17 cellular contexts compared by ENCODE assay signal in the genomic region with DNA sequence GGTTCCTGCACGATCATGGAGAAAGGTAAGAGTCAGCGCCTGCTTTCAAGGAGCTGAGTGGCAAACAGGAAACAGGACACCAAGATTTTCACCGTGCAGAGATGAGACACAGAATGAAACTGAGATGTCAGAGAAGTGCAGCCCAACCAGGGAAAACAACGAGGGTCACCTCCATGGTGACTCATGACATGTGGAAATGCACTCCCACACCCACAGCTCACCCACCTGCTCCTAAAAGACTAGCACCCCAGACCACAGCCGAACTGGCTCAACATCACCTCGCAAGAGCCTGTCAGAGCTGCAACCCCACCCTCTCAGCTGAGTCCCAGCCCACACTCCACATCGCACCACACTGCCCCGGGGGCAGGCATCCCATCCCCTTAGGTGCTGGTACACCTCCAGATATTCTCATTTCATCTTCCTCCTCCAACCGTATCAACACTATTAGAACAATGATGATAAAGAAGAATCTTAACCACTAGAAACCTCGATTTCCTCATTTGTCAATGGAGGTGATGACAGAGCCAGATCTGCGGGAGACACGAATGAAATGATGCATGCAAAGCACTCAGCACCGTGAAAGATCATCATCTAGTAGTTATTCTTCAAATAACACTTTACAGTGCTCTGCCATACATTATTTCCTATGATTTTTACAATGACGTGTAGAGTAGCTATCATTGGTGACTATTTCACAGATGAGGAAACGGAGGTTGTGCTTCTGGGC.
DNase-seq lines count a peak whose midpoint lies in the region; ATAC-seq and TF ChIP-seq lines count a peak whose summit lies in the region.
"Had no signal": no experiment of that assay in that cellular context is flagged by ENCODE, and none has a peak within 500 bp of the region (broad histone marks: within the 10 kb centered on the region; RNA-seq: fewer than 3 reads in every experiment).

No MANE protein-coding gene starts in this region.

- no peak for TF ChIP-seq EP300 in tibial nerve (IDR thresholded peaks at IDR 0.05)

- H3K4me1 ChIP-seq in tibial nerve = no peaks in the 10 kb centered on the region
- H3K4me1 ChIP-seq: body of pancreas, gastrocnemius medialis had no signal

- ATAC-seq in stimulated activated naive B cell treated with anti-CD40 and anti-IgM and Interleukin-4, amounts not matched to agents 10 μg/mL and 1 μg/mL and 100 μg/mL, for 72 hours (replicated peaks) = peak; percentile 23 to 57
- ATAC-seq: body of pancreas, gastrocnemius medialis had no signal

- H3K27me3 ChIP-seq in WERI-Rb-1 (ENCODE audit: insufficient read depth, low read depth, severe bottlenecking) (no peaks in the 10 kb centered on the region), tibial nerve (no peaks in the 10 kb centered on the region)
- H3K27me3 ChIP-seq: body of pancreas, gastrocnemius medialis had no signal

- no peak for TF ChIP-seq POLR2A in tibial nerve (IDR thresholded peaks at IDR 0.05)

- no peak overlapping the region for H3K27ac Mint-ChIP-seq in stimulated activated naive B cell treated with anti-CD40 and anti-IgM and Interleukin-4, amounts not matched to agents 10 μg/mL and 1 μg/mL and 100 μg/mL, for 72 hours
- no peak overlapping the region for H3K27ac Mint-ChIP-seq in type B pancreatic cell

- H3K9me3 ChIP-seq in WERI-Rb-1 (ENCODE audit: severe bottlenecking) (no peaks in the 10 kb centered on the region), tibial nerve (peaks cover 0 to 8% (median 0%) of the 10 kb centered on the region in 4 donors)
- H3K9me3 ChIP-seq: body of pancreas, gastrocnemius medialis had no signal

- peaks cover 13 to 28% of the 10 kb centered on the region in 2 donors for H3K27me3 Mint-ChIP-seq in stimulated activated naive B cell treated with anti-CD40 and anti-IgM and Interleukin-4, amounts not matched to agents 10 μg/mL and 1 μg/mL and 100 μg/mL, for 72 hours
- H3K27me3 Mint-ChIP-seq in type B pancreatic cell = peaks cover 11% of the 10 kb centered on the region

- H3K36me3 Mint-ChIP-seq in stimulated activated naive B cell treated with anti-CD40 and anti-IgM and Interleukin-4, amounts not matched to agents 10 μg/mL and 1 μg/mL and 100 μg/mL, for 72 hours = peaks cover 0 to 3% of the 10 kb centered on the region in 2 donors
- H3K36me3 Mint-ChIP-seq in type B pancreatic cell = peaks cover 4% of the 10 kb centered on the region

- H3K4me3 ChIP-seq in WERI-Rb-1 (ENCODE audit: low read depth, low read length) (no peak overlapping the region), tibial nerve (no peak overlapping the region)
- H3K4me3 ChIP-seq: body of pancreas, gastrocnemius medialis, GM23248 had no signal

- H3K36me3 ChIP-seq in WERI-Rb-1 (no peaks in the 10 kb centered on the region), tibial nerve (no peaks in the 10 kb centered on the region)
- H3K36me3 ChIP-seq: gastrocnemius medialis had no signal

- no peak overlapping the region for H3K4me3 Mint-ChIP-seq in stimulated activated naive B cell treated with anti-CD40 and anti-IgM and Interleukin-4, amounts not matched to agents 10 μg/mL and 1 μg/mL and 100 μg/mL, for 72 hours
- no peak overlapping the region for H3K4me3 Mint-ChIP-seq in type B pancreatic cell

- 77 to 80% methylated on average over 15 of the region's 15 CpGs for WGBS in tibial nerve, 2 donors

- H3K9me3 Mint-ChIP-seq in stimulated activated naive B cell treated with anti-CD40 and anti-IgM and Interleukin-4, amounts not matched to agents 10 μg/mL and 1 μg/mL and 100 μg/mL, for 72 hours = peaks cover 7% of the 10 kb centered on the region in 2 donors
- peaks cover 9% of the 10 kb centered on the region for H3K9me3 Mint-ChIP-seq in type B pancreatic cell

- TF ChIP-seq CTCF in WERI-Rb-1 (IDR thresholded peaks at IDR 0.05; ENCODE audit: low read depth, low read length) (no peak), type B pancreatic cell (conservative IDR thresholded peaks at IDR 0.05) (no peak), tibial nerve (IDR thresholded peaks at IDR 0.05) (no peak)

- peak; percentile 8 for DNase-seq in activated T-cell treated with anti-CD3 and anti-CD28 coated beads for 24 hours (ENCODE audit: low read depth)
- DNase-seq in activated T-cell treated with anti-CD3 and anti-CD28 coated beads, Interleukin-2, amount 50 U/mL, for 1 hour = no peak
- DNase-seq in WERI-Rb-1 = peak; percentile 1
- DNase-seq in glomerular visceral epithelial cell (ENCODE audit: extremely low spot score) = peak; percentile 41
- no peak for DNase-seq in stimulated activated naive B cell treated with anti-CD40 and anti-IgM and Interleukin-4, amounts not matched to agents 10 μg/mL and 1 μg/mL and 100 μg/mL, for 72 hours
- DNase-seq in type B pancreatic cell (ENCODE audit: extremely low spot score, unreplicated experiment) = no peak
- no peak for DNase-seq in tibial nerve (ENCODE audit: low spot score in 2 of 2)
- no peak for DNase-seq in AG20443 (ENCODE audit: low spot score)
- DNase-seq: DND-41; effector memory CD4-positive, alpha-beta T cell; GM23248; islet precursor cell; NCI-H2081; OCI-M1; retina had no signal

- H3K4me1 Mint-ChIP-seq in stimulated activated naive B cell treated with anti-CD40 and anti-IgM and Interleukin-4, amounts not matched to agents 10 μg/mL and 1 μg/mL and 100 μg/mL, for 72 hours = no peaks in the 10 kb centered on the region
- peaks cover 30% of the 10 kb centered on the region for H3K4me1 Mint-ChIP-seq in type B pancreatic cell (ENCODE audit: unreplicated experiment)

- H3K27ac ChIP-seq in WERI-Rb-1 = no peak overlapping the region
- no peak overlapping the region for H3K27ac ChIP-seq in tibial nerve
- H3K27ac ChIP-seq: body of pancreas, gastrocnemius medialis, GM23248 had no signal

Comparison
In these comparisons a context has a peak if more than half of its experiments do, and no peak if none do; other contexts are left out.
1. DNase-seq: peak in activated T-cell treated with anti-CD3 and anti-CD28 coated beads for 24 hours (single experiment), WERI-Rb-1 (single experiment) and glomerular visceral epithelial cell (single experiment); none in activated T-cell treated with anti-CD3 and anti-CD28 coated beads, Interleukin-2, amount 50 U/mL, for 1 hour (single experiment), stimulated activated naive B cell treated with anti-CD40 and anti-IgM and Interleukin-4, amounts not matched to agents 10 μg/mL and 1 μg/mL and 100 μg/mL, for 72 hours (single experiment), type B pancreatic cell (single experiment), tibial nerve (0 of 2) and AG20443 (single experiment).